In genomic region chr11:4559527-4560440, GRCh38 we compare ENCODE assay signal across 25 cellular contexts. TPM values are rescaled to one million over a fixed set of nuclear protein-coding genes. Genes with fewer than 3 reads are reported as not detected.
"Had no signal": no experiment of that assay in that cellular context is flagged by ENCODE, and none has a peak within 500 bp of the region (broad histone marks: within the 10 kb centered on the region; RNA-seq: fewer than 3 reads in every experiment).

No MANE protein-coding gene starts in this region.

- H3K36me3 ChIP-seq: breast epithelium, colonic mucosa, lower lobe of right lung, stomach, suprapubic skin, upper lobe of left lung had no signal

- DNase-seq: activated CD4-positive, alpha-beta T cell treated with anti-CD3 and anti-CD28 coated beads, Interleukin-2, amount 50 U/mL, for 1 hour; activated CD4-positive, CD25-positive, alpha-beta regulatory T cell treated with anti-CD3 and anti-CD28 coated beads, Interleukin-2, amount 50 U/mL, for 72 hours; activated gamma-delta T cell treated with Interleukin-2 at 50 U/mL for 16 hours; activated T-cell treated with anti-CD3 and anti-CD28 coated beads, Interleukin-2, amount 50 U/mL, for 1 hour; colonic mucosa; dorsolateral prefrontal cortex; effector memory CD8-positive, alpha-beta T cell; foreskin melanocyte; hippocampal formation; lower lobe of right lung; natural killer cell; stimulated activated CD4-positive, alpha-beta T cell treated with anti-CD3 and anti-CD28 coated beads, Interleukin-2, amount 100 ng/mL, for 24 hours; stomach; upper lobe of left lung had no signal

- H3K4me1 ChIP-seq: breast epithelium, colonic mucosa, lower lobe of right lung had no signal

- H3K9me3 ChIP-seq: colonic mucosa, lower lobe of right lung, suprapubic skin had no signal

- H3K27me3 ChIP-seq: breast epithelium, colonic mucosa, stomach, suprapubic skin, upper lobe of left lung had no signal

- H3K27ac ChIP-seq: breast epithelium, colonic mucosa, dorsolateral prefrontal cortex, lower lobe of right lung, suprapubic skin had no signal

- H3K4me3 ChIP-seq: breast epithelium, colonic mucosa, dorsolateral prefrontal cortex, lower lobe of right lung, stomach, suprapubic skin, upper lobe of left lung had no signal

RNA-seq across cellular contexts. Expression of gene OR52M1, which starts 14.8 kb away (rescaled TPM):
- total RNA-seq: activated naive CD4-positive, alpha-beta T cell treated with anti-CD3 and anti-CD28 coated beads, Interleukin-2, amount 50 U/mL, for 72 hours; astrocyte; breast epithelium; colonic mucosa; dorsolateral prefrontal cortex; endothelial cell of umbilical vein; esophagus mucosa; lower lobe of right lung; mesenteric fat pad; natural killer cell; osteocyte; pulmonary artery endothelial cell; sciatic nerve; stomach; suprapubic skin; T-helper 2 cell treated with Interferon-gamma antibody and Interleukin-4, amounts not matched to agents 100 ng/mL and 5 ng/mL, for 36 hours; upper lobe of left lung had no signal

RNA-seq across cellular contexts. Expression of gene OR52I2, which starts 21.8 kb away (rescaled TPM):
- total RNA-seq: activated naive CD4-positive, alpha-beta T cell treated with anti-CD3 and anti-CD28 coated beads, Interleukin-2, amount 50 U/mL, for 72 hours; astrocyte; breast epithelium; colonic mucosa; dorsolateral prefrontal cortex; endothelial cell of umbilical vein; esophagus mucosa; lower lobe of right lung; mesenteric fat pad; natural killer cell; osteocyte; pulmonary artery endothelial cell; sciatic nerve; stomach; suprapubic skin; T-helper 2 cell treated with Interferon-gamma antibody and Interleukin-4, amounts not matched to agents 100 ng/mL and 5 ng/mL, for 36 hours; upper lobe of left lung had no signal

RNA-seq across cellular contexts. Expression of gene OR52I1, which starts 34.1 kb away (rescaled TPM):
- total RNA-seq: activated naive CD4-positive, alpha-beta T cell treated with anti-CD3 and anti-CD28 coated beads, Interleukin-2, amount 50 U/mL, for 72 hours; astrocyte; breast epithelium; colonic mucosa; endothelial cell of umbilical vein; esophagus mucosa; lower lobe of right lung; mesenteric fat pad; natural killer cell; osteocyte; pulmonary artery endothelial cell; stomach; suprapubic skin; T-helper 2 cell treated with Interferon-gamma antibody and Interleukin-4, amounts not matched to agents 100 ng/mL and 5 ng/mL, for 36 hours; upper lobe of left lung had no signal
